In the genomic region with DNA sequence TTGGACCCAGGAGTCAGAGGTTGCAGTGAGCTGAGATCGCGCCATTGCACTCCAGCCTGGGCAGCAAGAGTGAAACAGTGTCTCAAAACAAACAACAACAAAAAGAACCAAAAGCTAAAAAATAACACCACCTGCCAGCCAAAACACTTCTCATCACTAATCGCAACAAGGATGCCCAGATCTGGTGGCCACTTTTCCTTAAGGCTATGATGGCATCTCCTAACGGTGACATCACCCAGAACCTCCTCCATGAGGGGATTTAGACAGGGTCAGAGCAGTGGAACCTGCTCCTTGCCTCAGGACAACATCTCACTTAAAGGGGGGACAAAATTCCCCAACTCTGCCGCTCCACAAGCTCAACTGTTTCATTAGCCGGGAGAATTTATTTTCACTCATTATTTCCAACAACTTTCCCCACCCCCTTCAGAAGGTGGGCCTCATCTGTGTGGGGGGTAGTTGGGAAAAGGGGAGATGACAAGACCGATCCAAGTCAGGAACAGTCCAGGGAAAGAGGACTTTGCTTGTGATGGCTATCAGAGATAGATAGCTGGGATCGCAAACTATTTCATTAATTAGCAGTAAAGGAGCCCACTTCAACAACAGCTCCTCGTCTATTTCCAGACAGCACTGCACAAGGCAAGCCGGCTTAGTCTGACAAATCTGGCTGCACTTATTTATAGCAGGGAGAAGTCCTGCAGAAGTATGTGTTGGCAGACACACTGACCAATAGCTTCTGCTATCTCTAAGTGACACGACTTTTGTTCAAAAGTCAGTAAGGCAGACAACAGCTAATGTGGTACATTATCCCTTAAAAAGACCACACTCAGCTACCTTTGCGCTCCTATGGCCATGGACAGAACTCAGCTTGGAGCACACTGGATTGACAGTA, we compare ENCODE assay signal across 8 cellular contexts. TPM values are rescaled to one million over a fixed set of nuclear protein-coding genes. Genes with fewer than 3 reads are reported as not detected.
A peak's percentile ranks its signal among the peaks of the same experiment; 100 is the strongest.
DNase-seq lines count a peak whose midpoint lies in the region; ATAC-seq, FAIRE-seq and TF ChIP-seq lines count a peak whose summit lies in the region.

No MANE protein-coding gene starts in this region.

- TF ChIP-seq POLR2A in esophagus muscularis mucosa (IDR thresholded peaks at IDR 0.05; ENCODE audit: low read depth), result no peak

- H3K27me3 ChIP-seq in esophagus muscularis mucosa, result no peaks in the 10 kb centered on the region
- no peaks in the 10 kb centered on the region for H3K27me3 ChIP-seq in neural cell (ENCODE audit: insufficient read depth, low read depth, low read length)
- H3K27me3 ChIP-seq in aorta (ENCODE audit: control insufficient read depth in 1 of 2, insufficient read depth in 2 of 2, low read length in 1 of 2), result no peaks in the 10 kb centered on the region

- H3K4me2 ChIP-seq in neural cell (ENCODE audit: low read length), result peak overlapping the region; percentile 86

- peak; percentile 4 for FAIRE-seq in GM19239 (lab: Jason Lieb, UNC)

- WGBS in esophagus muscularis mucosa, result 43% methylated on average over 12 of the region's 12 CpGs
- WGBS in aorta, 2 donors, result 39 to 41% methylated on average over 12 of the region's 12 CpGs

- DNase-seq in GM19239 (ENCODE audit: insufficient read length, low spot score), result no peak
- DNase-seq in RWPE1 (ENCODE audit: low spot score), result no peak
- no peak for DNase-seq in esophagus muscularis mucosa (ENCODE audit: extremely low spot score)
- DNase-seq in aorta, result no peak
- DNase-seq in iPS-NIHi11 (ENCODE audit: low spot score), result no peak
- DNase-seq in COLO668 (lab: John Stamatoyannopoulos, UW; ENCODE audit: unreplicated experiment), result no peak

- no peak overlapping the region for H2AFZ ChIP-seq in neural cell (ENCODE audit: low read depth, low read length)

- H3K27ac ChIP-seq in RWPE1 (peak overlapping the region; percentile 72), esophagus muscularis mucosa (replicated peaks in 1 of 4) (peak overlapping the region; percentile 90 to 92 (median 91)), neural cell (ENCODE audit: low read length) (no peak overlapping the region), aorta (ENCODE audit: low read depth in 1 of 2, low read length in 2 of 2) (no peak overlapping the region)

- H3K9me3 ChIP-seq in esophagus muscularis mucosa, result no peaks in the 10 kb centered on the region
- no peaks in the 10 kb centered on the region for H3K9me3 ChIP-seq in neural cell (ENCODE audit: low read length)
- H3K9me3 ChIP-seq in aorta (ENCODE audit: control insufficient read depth, low read length), result no peaks in the 10 kb centered on the region

- peaks cover 36 to 51% (median 44%) of the 10 kb centered on the region in 4 donors for H3K36me3 ChIP-seq in esophagus muscularis mucosa
- H3K36me3 ChIP-seq in neural cell (ENCODE audit: insufficient read depth, low read length), result peaks cover 17% of the 10 kb centered on the region
- H3K36me3 ChIP-seq in aorta (ENCODE audit: control insufficient read depth in 1 of 2, insufficient read depth in 2 of 2, low read length in 1 of 2), result peaks cover 5 to 9% of the 10 kb centered on the region in 2 donors

- TF ChIP-seq EP300 in esophagus muscularis mucosa (IDR thresholded peaks at IDR 0.05), result no peak
- TF ChIP-seq EP300 in neural cell (conservative IDR thresholded peaks at IDR 0.05; ENCODE audit: poor library complexity, severe bottlenecking), result no peak

- peaks cover 30 to 48% (median 35%) of the 10 kb centered on the region in 4 donors for H3K4me1 ChIP-seq in esophagus muscularis mucosa
- no peaks in the 10 kb centered on the region for H3K4me1 ChIP-seq in aorta (ENCODE audit: control insufficient read depth in 1 of 2, insufficient read depth in 2 of 2, low read length in 2 of 2)

- peaks cover 12% of the 10 kb centered on the region for H4K20me1 ChIP-seq in neural cell (ENCODE audit: insufficient read depth)

- ATAC-seq in aorta (ENCODE audit: low FRiP score), result no peak
- ATAC-seq in GM21367 (IDR thresholded peaks at IDR 0.05; ENCODE audit: unreplicated experiment), result no peak

- H3K4me3 ChIP-seq in esophagus muscularis mucosa (peak overlapping the region; percentile 79 to 90 (median 84)), neural cell (ENCODE audit: low read length) (peak overlapping the region; percentile 96), aorta (ENCODE audit: low read length in 2 of 2) (no peak overlapping the region)

- POLR2A ChIA-PET in RWPE1 (lab: Yijun Ruan, JAX; ENCODE audit: low non-redundant PET), result no interaction called here

- H3F3A ChIP-seq in neural cell (ENCODE audit: insufficient read depth, low read length, poor library complexity, severe bottlenecking), result no peaks in the 10 kb centered on the region

- H3K9me2 ChIP-seq in neural cell (ENCODE audit: insufficient read depth, low read length), result no peaks in the 10 kb centered on the region

- CTCF ChIA-PET in RWPE1 (lab: Yijun Ruan, JAX), result interaction anchor here (1.4 kb wide), 1 partner anchor 482 kb away, joined by 3 read pairs; no protein-coding TSS in a partner anchor

- H3K9ac ChIP-seq in neural cell (ENCODE audit: low read length), result no peak overlapping the region

- H3K79me2 ChIP-seq in neural cell (replicated peaks; ENCODE audit: insufficient read depth, low read length), result peaks cover 42% of the 10 kb centered on the region

- no peak for TF ChIP-seq CTCF in RWPE1 (conservative IDR thresholded peaks at IDR 0.05; ENCODE audit: low read depth)
- no peak for TF ChIP-seq CTCF in esophagus muscularis mucosa (IDR thresholded peaks at IDR 0.05)
- TF ChIP-seq CTCF in neural cell (IDR thresholded peaks at IDR 0.05; ENCODE audit: poor library complexity, severe bottlenecking), result no peak

- intact Hi-C loops in esophagus muscularis mucosa (cut with DNase I), result no loop called here
- intact Hi-C loops in aorta (cut with DNase I), result no loop called here

- no peak for TF ChIP-seq RAD21 in neural cell (conservative IDR thresholded peaks at IDR 0.05)

TF ChIP-seq in neural cell, 6 proteins besides CTCF, POLR2A, EP300 and RAD21:
- no peak for TF ChIP-seq POLR2AphosphoS5 (IDR thresholded peaks at IDR 0.05)
- TF ChIP-seq SMC3 (conservative IDR thresholded peaks at IDR 0.05; ENCODE audit: poor library complexity), result no peak
- no peak for TF ChIP-seq REST (IDR thresholded peaks at IDR 0.05; ENCODE audit: borderline replicate concordance)
- TF ChIP-seq EZH2 (IDR thresholded peaks at IDR 0.05; ENCODE audit: borderline replicate concordance, insufficient read depth, low read length, poor library complexity, severe bottlenecking), result no peak
- TF ChIP-seq MXI1 (conservative IDR thresholded peaks at IDR 0.05; ENCODE audit: poor library complexity, severe bottlenecking), result no peak
- no peak for TF ChIP-seq TAF1 (IDR thresholded peaks at IDR 0.05; ENCODE audit: low read depth)

RNA-seq across cellular contexts. Expression of gene PABPC4, which starts 2.6 kb away (rescaled TPM):
- total RNA-seq in esophagus muscularis mucosa, result 100 to 1,000 TPM in 3 of 4 donors, 10 to 100 TPM in 1; 91.8 to 158 (median 147) TPM
- 105 and 115 TPM in 2 replicates for polyA plus RNA-seq in neural cell
- 96.7 and 97.9 TPM in 2 replicates for polyA minus RNA-seq in neural cell
- 100 to 1,000 TPM; 134 to 169 TPM for total RNA-seq in aorta
- 100 to 1,000 TPM in 1 of 2 donors, 10 to 100 TPM in 1; 87.9 to 114 TPM for polyA plus RNA-seq in aorta

Comparison
In these comparisons a context has a peak if more than half of its experiments do, and no peak if none do; other contexts are left out.
1. H3K27ac ChIP-seq: peak in RWPE1 (single experiment) and esophagus muscularis mucosa (4 of 4); none in neural cell (single experiment) and aorta (0 of 2).
2. H3K4me3 ChIP-seq: peak in esophagus muscularis mucosa (4 of 4) and neural cell (single experiment); none in aorta (0 of 2).